Comparison of ENCODE assay signal across 13 cellular contexts in the genomic region with DNA sequence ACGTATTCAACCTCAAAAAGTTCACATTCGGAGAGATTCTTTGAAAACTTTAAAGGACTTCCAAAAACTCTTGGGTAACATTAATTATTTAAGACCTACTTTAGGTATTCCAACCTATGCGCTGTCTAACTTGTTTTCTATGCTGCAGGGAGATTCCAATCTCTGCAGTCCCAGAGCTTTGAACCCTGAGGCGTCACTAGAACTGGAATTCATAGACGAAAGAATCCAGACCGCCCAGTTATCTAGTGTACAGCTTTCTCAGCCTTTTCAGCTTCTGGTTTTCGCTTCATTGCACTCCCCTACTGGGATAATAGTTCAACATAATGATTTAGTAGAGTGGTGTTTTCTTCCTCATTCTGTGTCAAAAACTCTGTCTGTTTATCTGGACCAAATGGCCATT.
DNase-seq lines count a peak whose midpoint lies in the region; ATAC-seq and TF ChIP-seq lines count a peak whose summit lies in the region.
"Had no signal": no experiment of that assay in that cellular context is flagged by ENCODE, and none has a peak within 500 bp of the region (broad histone marks: within the 10 kb centered on the region; RNA-seq: fewer than 3 reads in every experiment).

No MANE protein-coding gene starts in this region.

- DNase-seq in T47D (ENCODE audit: low read depth in 1 of 2, low spot score in 1 of 2) = peak; percentile 1 to 91
- no peak for DNase-seq in breast epithelium (ENCODE audit: low spot score in 2 of 2)
- peak; percentile 61 for DNase-seq in NCI-H2227 treated with DMSO at 0.1 percent for 48 hours (lab: John Stamatoyannopoulos, UW)
- DNase-seq in islet precursor cell = peak; percentile 67
- DNase-seq in pons (ENCODE audit: low spot score) = no peak
- DNase-seq in NCI-H187 treated with DMSO at 0.1 percent for 48 hours (lab: John Stamatoyannopoulos, UW) = no peak
- DNase-seq: Caco-2; CD8-positive, alpha-beta memory T cell; GOT3; H9 had no signal

- H3K9me3 ChIP-seq in breast epithelium = peaks cover 10 to 23% of the 10 kb centered on the region in 2 donors
- H3K9me3 ChIP-seq: Caco-2 had no signal

- no peaks in the 10 kb centered on the region for H3K27me3 ChIP-seq in breast epithelium

- no peak overlapping the region for H3K27ac ChIP-seq in breast epithelium

- intact Hi-C loops in breast epithelium (cut with DNase I; ENCODE audit: low total_unique reads) = no loop called here

- no peak for TF ChIP-seq POLR2A in breast epithelium (IDR thresholded peaks at IDR 0.05)

- H3K4me1 ChIP-seq in breast epithelium = no peaks in the 10 kb centered on the region
- H3K4me1 ChIP-seq: Caco-2 had no signal

- in situ Hi-C loops in T47D (cut with HindIII; ENCODE audit: low pct_unique_long_range_greater_than_20kb, low sequenced_read_pairs) = no loop called here

- H3K36me3 ChIP-seq in breast epithelium = no peaks in the 10 kb centered on the region

- no peak for TF ChIP-seq CTCF in breast epithelium (IDR thresholded peaks at IDR 0.05)

- no peak for ATAC-seq in GM21717 (IDR thresholded peaks at IDR 0.05; ENCODE audit: unreplicated experiment)
- ATAC-seq: GM12878, HepG2 had no signal

- H3K4me3 ChIP-seq in breast epithelium = no peak overlapping the region
- H3K4me3 ChIP-seq: GM12878 had no signal

Comparison
In these comparisons a context has a peak if more than half of its experiments do, and no peak if none do; other contexts are left out.
1. DNase-seq: peak in T47D (2 of 2), NCI-H2227 treated with DMSO at 0.1 percent for 48 hours (single experiment) and islet precursor cell (single experiment); none in breast epithelium (0 of 2), pons (single experiment) and NCI-H187 treated with DMSO at 0.1 percent for 48 hours (single experiment).